In the genomic region with DNA sequence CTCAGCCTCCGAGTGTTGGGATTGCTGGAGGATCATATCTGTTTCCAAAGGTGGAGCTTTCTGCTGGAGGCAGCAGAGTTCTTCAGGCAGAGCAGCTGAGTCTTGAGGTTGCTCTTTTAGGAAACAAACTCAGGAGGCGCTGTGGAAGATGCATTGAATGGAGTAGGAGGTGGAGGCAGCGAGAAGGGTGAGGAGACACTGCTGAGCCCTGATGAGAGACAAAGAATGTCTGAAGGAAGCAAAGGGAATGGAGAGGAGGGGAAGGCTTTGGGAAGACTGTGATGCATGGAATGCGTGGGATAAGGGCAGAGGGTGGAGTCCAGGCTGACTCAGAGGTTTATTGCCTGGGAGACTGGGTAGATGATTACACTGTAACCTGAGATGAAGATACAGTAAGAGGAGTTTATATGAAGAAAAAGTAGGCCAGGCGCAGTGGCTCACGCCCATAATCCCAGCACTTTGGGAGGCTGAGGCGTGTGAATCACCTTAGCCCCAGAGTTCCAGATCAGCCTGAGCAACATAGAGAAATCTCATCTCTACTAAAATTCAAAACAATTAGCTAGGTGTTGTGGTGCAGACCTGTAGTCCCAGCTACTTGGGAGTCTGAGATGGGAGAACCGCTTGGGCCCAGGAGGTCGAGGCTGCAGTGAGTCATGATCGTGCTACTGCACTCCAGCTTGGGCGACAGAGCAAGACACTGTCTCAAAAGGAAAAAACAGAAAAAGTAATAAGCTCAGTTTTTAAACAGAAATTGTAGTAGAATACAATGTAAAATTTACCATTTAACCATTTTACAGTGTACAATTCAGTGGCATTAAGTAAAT, we compare ENCODE assay signal across 8 cellular contexts. TPM values are rescaled to one million over a fixed set of nuclear protein-coding genes. Genes with fewer than 3 reads are reported as not detected.
DNase-seq lines count a peak whose midpoint lies in the region; ATAC-seq and TF ChIP-seq lines count a peak whose summit lies in the region.

No MANE protein-coding gene starts in this region.

- CTCF ChIA-PET in AG04449 (lab: Yijun Ruan, JAX), result interaction anchor here (0.7 to 3.6 kb wide), 11 partner anchors 10 to 88 kb away, joined by 3 to 19 read pairs (median 8); partner anchors contain the start of genes KCTD13, TAOK2, TLCD3B and TMEM219

- peak; percentile 58 for ATAC-seq in left ventricle myocardium superior

- peak; percentile 41 for TF ChIP-seq CTCF in AG04449 (IDR thresholded peaks at IDR 0.05; ENCODE audit: insufficient read depth, low read length, missing control alignments)

- peak overlapping the region; percentile 85 for H3K27ac ChIP-seq in HUES48 (ENCODE audit: low read depth, low read length)

- H3K9me3 ChIP-seq in HUES48 (ENCODE audit: control insufficient read depth, insufficient read depth, low read length), result no peaks in the 10 kb centered on the region

- no peaks in the 10 kb centered on the region for H3K36me3 ChIP-seq in HUES48 (ENCODE audit: control insufficient read depth, insufficient read depth, low read length)

- no peak overlapping the region for H3K9ac ChIP-seq in HUES48 (ENCODE audit: low read depth, low read length)

- DNase-seq in AG04449 (ENCODE audit: low read depth, low spot score) (peak; percentile 95), SW 1271 (lab: John Stamatoyannopoulos, UW) (peak; percentile 98 to 100), left ventricle myocardium superior (no peak), smooth muscle cell of the brain vasculature (ENCODE audit: low read depth, low spot score) (peak; percentile 76), NCI-H446 treated with DMSO at 0.1 percent for 48 hours (lab: John Stamatoyannopoulos, UW) (no peak), cerebellar nuclear complex (lab: John Stamatoyannopoulos, UW) (no peak)
- no peak for DNase-seq in stimulated activated CD4-positive, alpha-beta T cell treated with anti-CD3 and anti-CD28 coated beads, Interleukin-2, amount 100 ng/mL, for 48 hours

- H3K4me3 ChIP-seq in AG04449 (ENCODE audit: low read depth, low read length) (peak overlapping the region; percentile 24), HUES48 (ENCODE audit: low read depth, low read length) (no peak overlapping the region)

- no peaks in the 10 kb centered on the region for H3K27me3 ChIP-seq in HUES48 (ENCODE audit: control insufficient read depth, insufficient read depth, low read length)

- POLR2A ChIA-PET in AG04449 (lab: Yijun Ruan, JAX), result interaction anchor here (0.6 to 2.8 kb wide), 6 partner anchors 17 to 293 kb away, joined by 3 to 21 read pairs (median 6); partner anchors contain the start of genes ASPHD1, KCTD13, PAGR1 and TAOK2

- H3K4me1 ChIP-seq in HUES48 (ENCODE audit: control insufficient read depth, insufficient read depth, low read length), result 0 out of 2 replicates have a peak, but pooled peaks cover 5% of the 10 kb centered on the region

- intact Hi-C loops in left ventricle myocardium superior (cut with micrococcal nuclease), result no loop called here

RNA-seq across cellular contexts. Expression of gene TMEM219, which starts 17.8 kb away (rescaled TPM):
- total RNA-seq in left ventricle myocardium superior, result 66.2 TPM

RNA-seq across cellular contexts. Expression of gene KCTD13, which starts 18.0 kb away (rescaled TPM):
- total RNA-seq in left ventricle myocardium superior, result 5.5 TPM

RNA-seq across cellular contexts. Expression of gene TAOK2, which starts 29.6 kb away (rescaled TPM):
- total RNA-seq in left ventricle myocardium superior, result 34.9 TPM

RNA-seq across cellular contexts. Expression of gene ASPHD1, which starts 43.8 kb away (rescaled TPM):
- total RNA-seq in left ventricle myocardium superior, result 0.37 TPM

RNA-seq across cellular contexts. Expression of gene SEZ6L2, which starts 44.7 kb away (rescaled TPM):
- 0.22 TPM for total RNA-seq in left ventricle myocardium superior

Comparison
In these comparisons a context has a peak if more than half of its experiments do, and no peak if none do; other contexts are left out.
1. DNase-seq: peak in AG04449 (single experiment), SW 1271 (2 of 2) and smooth muscle cell of the brain vasculature (single experiment); none in left ventricle myocardium superior (single experiment), NCI-H446 treated with DMSO at 0.1 percent for 48 hours (single experiment), cerebellar nuclear complex (0 of 2) and stimulated activated CD4-positive, alpha-beta T cell treated with anti-CD3 and anti-CD28 coated beads, Interleukin-2, amount 100 ng/mL, for 48 hours (0 of 2).